1 cellular context compared by ENCODE assay signal in genomic region chr14:50013198-50013918, GRCh38.
TF ChIP-seq lines count a peak whose summit lies in the region.

No MANE protein-coding gene starts in this region.

TF ChIP-seq in HepG2, 621 proteins besides CTCF, POLR2A, EP300 and RAD21 (continues in another document):
- TF ChIP-seq U2AF2 (IDR thresholded peaks at IDR 0.05; ENCODE audit: low read depth, low read length) = no peak
- no peak for TF ChIP-seq DNMT3B (CRISPR knock-in tag; conservative IDR thresholded peaks at IDR 0.05)
- no peak for TF ChIP-seq ZBTB25 (CRISPR knock-in tag; IDR thresholded peaks at IDR 0.05)
- TF ChIP-seq FOXO1 (CRISPR knock-in tag; IDR thresholded peaks at IDR 0.05) = no peak
- no peak for TF ChIP-seq ZNF33A (CRISPR knock-in tag; IDR thresholded peaks at IDR 0.05; ENCODE audit: borderline replicate concordance)
- 0 out of 2 replicates have a peak, but pooled peaks have one; percentile 18 for TF ChIP-seq SAP130 (CRISPR knock-in tag; IDR thresholded peaks at IDR 0.05; ENCODE audit: low read depth)
- TF ChIP-seq ZNF362 (CRISPR knock-in tag; IDR thresholded peaks at IDR 0.05; ENCODE audit: borderline replicate concordance) = no peak
- no peak for TF ChIP-seq PRDM10 (CRISPR knock-in tag; IDR thresholded peaks at IDR 0.05; ENCODE audit: low read depth)
- TF ChIP-seq KDM4B (CRISPR knock-in tag; IDR thresholded peaks at IDR 0.05) = no peak
- no peak for TF ChIP-seq MLLT10 (CRISPR knock-in tag; IDR thresholded peaks at IDR 0.05)
- no peak for TF ChIP-seq LBX2 (CRISPR knock-in tag; IDR thresholded peaks at IDR 0.05; ENCODE audit: borderline replicate concordance)
- no peak for TF ChIP-seq SKI (IDR thresholded peaks at IDR 0.05; ENCODE audit: partially characterized antibody)
- TF ChIP-seq PHF8 (CRISPR knock-in tag; IDR thresholded peaks at IDR 0.05) = no peak
- no peak for TF ChIP-seq FOSL1 (CRISPR knock-in tag; IDR thresholded peaks at IDR 0.05; ENCODE audit: borderline replicate concordance)
- TF ChIP-seq ZKSCAN1 (IDR thresholded peaks at IDR 0.05; ENCODE audit: low read length) = no peak
- no peak for TF ChIP-seq E2F2 (CRISPR knock-in tag; IDR thresholded peaks at IDR 0.05; ENCODE audit: borderline replicate concordance)
- TF ChIP-seq EHMT2 (IDR thresholded peaks at IDR 0.05; ENCODE audit: borderline replicate concordance, low read depth, low read length) = peak; percentile 44; the same call in 1 of the 2 replicates
- no peak for TF ChIP-seq BCL6 (CRISPR knock-in tag; IDR thresholded peaks at IDR 0.05)
- TF ChIP-seq HNF4A (CRISPR knock-in tag; IDR thresholded peaks at IDR 0.05) = peak; percentile 25; the same call in 1 of the 2 replicates
- peak; percentile 33; the same call in 1 of the 2 replicates for TF ChIP-seq PAXIP1 (CRISPR knock-in tag; conservative IDR thresholded peaks at IDR 0.05)
- no peak for TF ChIP-seq ZXDC (CRISPR knock-in tag; IDR thresholded peaks at IDR 0.05)
- no peak for TF ChIP-seq ZNF24 (IDR thresholded peaks at IDR 0.05)
- no peak for TF ChIP-seq SKIL (CRISPR knock-in tag; IDR thresholded peaks at IDR 0.05; ENCODE audit: borderline replicate concordance)
- TF ChIP-seq CEBPZ (IDR thresholded peaks at IDR 0.05; ENCODE audit: low read length) = no peak
- TF ChIP-seq FOXA3 (CRISPR knock-in tag; IDR thresholded peaks at IDR 0.05) = no peak
- TF ChIP-seq ZNF660 (CRISPR knock-in tag; IDR thresholded peaks at IDR 0.05; ENCODE audit: borderline replicate concordance, low read depth) = no peak
- TF ChIP-seq, protein P1, sequence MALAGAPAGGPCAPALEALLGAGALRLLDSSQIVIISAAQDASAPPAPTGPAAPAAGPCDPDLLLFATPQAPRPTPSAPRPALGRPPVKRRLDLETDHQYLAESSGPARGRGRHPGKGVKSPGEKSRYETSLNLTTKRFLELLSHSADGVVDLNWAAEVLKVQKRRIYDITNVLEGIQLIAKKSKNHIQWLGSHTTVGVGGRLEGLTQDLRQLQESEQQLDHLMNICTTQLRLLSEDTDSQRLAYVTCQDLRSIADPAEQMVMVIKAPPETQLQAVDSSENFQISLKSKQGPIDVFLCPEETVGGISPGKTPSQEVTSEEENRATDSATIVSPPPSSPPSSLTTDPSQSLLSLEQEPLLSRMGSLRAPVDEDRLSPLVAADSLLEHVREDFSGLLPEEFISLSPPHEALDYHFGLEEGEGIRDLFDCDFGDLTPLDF (CRISPR knock-in tag; IDR thresholded peaks at IDR 0.05) = no peak
- TF ChIP-seq CEBPB (IDR thresholded peaks at IDR 0.05; ENCODE audit: borderline replicate concordance, low read depth, low read length) = no peak
- TF ChIP-seq ZNF3 (CRISPR knock-in tag; IDR thresholded peaks at IDR 0.05) = no peak
- TF ChIP-seq ELF1 (CRISPR knock-in tag; IDR thresholded peaks at IDR 0.05) = no peak
- TF ChIP-seq SMAD1 (CRISPR knock-in tag; IDR thresholded peaks at IDR 0.05; ENCODE audit: borderline replicate concordance, low read depth) = no peak
- no peak for TF ChIP-seq GTF3A (CRISPR knock-in tag; conservative IDR thresholded peaks at IDR 0.05)
- TF ChIP-seq ELF3 (CRISPR knock-in tag; IDR thresholded peaks at IDR 0.05) = peak; percentile 64
- TF ChIP-seq SNAPC2 (CRISPR knock-in tag; IDR thresholded peaks at IDR 0.05) = no peak
- TF ChIP-seq HNRNPK (IDR thresholded peaks at IDR 0.05; ENCODE audit: low read depth, low read length, poor library complexity, severe bottlenecking) = no peak
- TF ChIP-seq MEIS2 (CRISPR knock-in tag; IDR thresholded peaks at IDR 0.05) = no peak
- no peak for TF ChIP-seq RBM39 (IDR thresholded peaks at IDR 0.05; ENCODE audit: low read depth, low read length, poor library complexity, severe bottlenecking)
- TF ChIP-seq HOXA5 (CRISPR knock-in tag; IDR thresholded peaks at IDR 0.05) = no peak
- TF ChIP-seq NFE2 (CRISPR knock-in tag; IDR thresholded peaks at IDR 0.05) = no peak
- TF ChIP-seq SSRP1 (CRISPR knock-in tag; IDR thresholded peaks at IDR 0.05) = no peak
- no peak for TF ChIP-seq ZNF232 (CRISPR knock-in tag; IDR thresholded peaks at IDR 0.05; ENCODE audit: borderline replicate concordance)
- TF ChIP-seq SOX5 (CRISPR knock-in tag; IDR thresholded peaks at IDR 0.05; ENCODE audit: borderline replicate concordance) = peak; percentile 28; the same call in 1 of the 2 replicates
